ENCODE assay signal across 1 cellular context in the genomic region with DNA sequence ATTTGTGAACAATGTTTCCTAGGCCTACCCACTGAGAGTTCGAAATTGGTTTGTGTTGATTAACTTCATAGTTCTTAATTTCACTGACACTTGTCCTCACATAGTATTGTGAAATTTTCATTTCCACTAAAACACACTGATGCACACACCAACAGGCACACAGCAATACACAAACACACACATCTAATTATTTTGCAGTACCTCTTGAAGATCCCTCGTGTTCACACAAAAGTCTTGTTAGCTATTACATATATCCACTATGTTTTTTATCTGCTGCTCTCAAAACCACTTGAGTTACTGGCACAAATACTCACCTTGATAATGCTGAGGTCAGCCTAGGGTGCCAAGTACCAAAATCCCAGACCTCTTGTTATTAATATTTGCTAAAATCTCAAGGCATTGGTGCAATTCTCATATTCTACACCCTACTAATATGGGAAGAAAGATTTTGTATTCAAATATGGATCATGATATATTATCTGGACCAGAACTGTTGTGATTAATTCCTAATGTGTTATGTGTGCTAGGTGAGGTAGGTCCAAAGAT.
A peak's percentile ranks its signal among the peaks of the same experiment; 100 is the strongest.
TF ChIP-seq lines count a peak whose summit lies in the region.

No MANE protein-coding gene starts in this region.

TF ChIP-seq in WTC11, 78 proteins besides CTCF, POLR2A, EP300 and RAD21 (continued from another document):
- TF ChIP-seq, protein P1, sequence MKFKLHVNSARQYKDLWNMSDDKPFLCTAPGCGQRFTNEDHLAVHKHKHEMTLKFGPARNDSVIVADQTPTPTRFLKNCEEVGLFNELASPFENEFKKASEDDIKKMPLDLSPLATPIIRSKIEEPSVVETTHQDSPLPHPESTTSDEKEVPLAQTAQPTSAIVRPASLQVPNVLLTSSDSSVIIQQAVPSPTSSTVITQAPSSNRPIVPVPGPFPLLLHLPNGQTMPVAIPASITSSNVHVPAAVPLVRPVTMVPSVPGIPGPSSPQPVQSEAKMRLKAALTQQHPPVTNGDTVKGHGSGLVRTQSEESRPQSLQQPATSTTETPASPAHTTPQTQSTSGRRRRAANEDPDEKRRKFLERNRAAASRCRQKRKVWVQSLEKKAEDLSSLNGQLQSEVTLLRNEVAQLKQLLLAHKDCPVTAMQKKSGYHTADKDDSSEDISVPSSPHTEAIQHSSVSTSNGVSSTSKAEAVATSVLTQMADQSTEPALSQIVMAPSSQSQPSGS (CRISPR knock-in tag; IDR thresholded peaks at IDR 0.05; ENCODE audit: borderline replicate concordance, low read depth), result no peak
- TF ChIP-seq ZNF671 (CRISPR knock-in tag; IDR thresholded peaks at IDR 0.05) (no peak; the same call in 1 of the 2 replicates), NFYB (CRISPR knock-in tag; conservative IDR thresholded peaks at IDR 0.05; ENCODE audit: low read depth) (no peak), JUN (CRISPR knock-in tag; IDR thresholded peaks at IDR 0.05) (no peak), FOXP4 (CRISPR knock-in tag; IDR thresholded peaks at IDR 0.05) (no peak), ATF6 (CRISPR knock-in tag; IDR thresholded peaks at IDR 0.05) (no peak), PRRX2 (CRISPR knock-in tag; IDR thresholded peaks at IDR 0.05) (peak; percentile 35; the same call in 1 of the 2 replicates), SP1 (CRISPR knock-in tag; conservative IDR thresholded peaks at IDR 0.05) (no peak), CBFB (CRISPR knock-in tag; IDR thresholded peaks at IDR 0.05; ENCODE audit: low read depth) (no peak), ZNF425 (CRISPR knock-in tag; conservative IDR thresholded peaks at IDR 0.05) (0 out of 2 replicates have a peak, but pooled peaks have one; percentile 59), ZNF317 (CRISPR knock-in tag; IDR thresholded peaks at IDR 0.05; ENCODE audit: borderline replicate concordance, low read depth) (no peak), MXD4 (CRISPR knock-in tag; IDR thresholded peaks at IDR 0.05; ENCODE audit: borderline replicate concordance) (no peak), SMAD4 (CRISPR knock-in tag; IDR thresholded peaks at IDR 0.05) (no peak), KAT7 (CRISPR knock-in tag; IDR thresholded peaks at IDR 0.05; ENCODE audit: borderline replicate concordance) (no peak), TP53 (CRISPR knock-in tag; IDR thresholded peaks at IDR 0.05) (no peak), TEAD1 (CRISPR knock-in tag; IDR thresholded peaks at IDR 0.05) (no peak), GABPB1 (CRISPR knock-in tag; IDR thresholded peaks at IDR 0.05) (no peak), JAZF1 (CRISPR knock-in tag; IDR thresholded peaks at IDR 0.05) (peak; percentile 57; the same call in 1 of the 2 replicates), ZSCAN18 (CRISPR knock-in tag; IDR thresholded peaks at IDR 0.05) (no peak), E2F4 (CRISPR knock-in tag; IDR thresholded peaks at IDR 0.05; ENCODE audit: borderline replicate concordance, low read depth) (no peak), GTF2I (CRISPR knock-in tag; conservative IDR thresholded peaks at IDR 0.05) (no peak), ARID4B (CRISPR knock-in tag; IDR thresholded peaks at IDR 0.05; ENCODE audit: borderline replicate concordance) (no peak), NFATC4 (CRISPR knock-in tag; IDR thresholded peaks at IDR 0.05) (0 out of 2 replicates have a peak, but pooled peaks have one; percentile 15)
- TF ChIP-seq, protein P2, sequence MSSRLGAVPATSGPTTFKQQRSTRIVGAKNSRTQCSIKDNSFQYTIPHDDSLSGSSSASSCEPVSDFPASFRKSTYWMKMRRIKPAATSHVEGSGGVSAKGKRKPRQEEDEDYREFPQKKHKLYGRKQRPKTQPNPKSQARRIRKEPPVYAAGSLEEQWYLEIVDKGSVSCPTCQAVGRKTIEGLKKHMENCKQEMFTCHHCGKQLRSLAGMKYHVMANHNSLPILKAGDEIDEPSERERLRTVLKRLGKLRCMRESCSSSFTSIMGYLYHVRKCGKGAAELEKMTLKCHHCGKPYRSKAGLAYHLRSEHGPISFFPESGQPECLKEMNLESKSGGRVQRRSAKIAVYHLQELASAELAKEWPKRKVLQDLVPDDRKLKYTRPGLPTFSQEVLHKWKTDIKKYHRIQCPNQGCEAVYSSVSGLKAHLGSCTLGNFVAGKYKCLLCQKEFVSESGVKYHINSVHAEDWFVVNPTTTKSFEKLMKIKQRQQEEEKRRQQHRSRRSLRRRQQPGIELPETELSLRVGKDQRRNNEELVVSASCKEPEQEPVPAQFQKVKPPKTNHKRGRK (CRISPR knock-in tag; IDR thresholded peaks at IDR 0.05; ENCODE audit: borderline replicate concordance), result no peak
- TF ChIP-seq, protein P3, sequence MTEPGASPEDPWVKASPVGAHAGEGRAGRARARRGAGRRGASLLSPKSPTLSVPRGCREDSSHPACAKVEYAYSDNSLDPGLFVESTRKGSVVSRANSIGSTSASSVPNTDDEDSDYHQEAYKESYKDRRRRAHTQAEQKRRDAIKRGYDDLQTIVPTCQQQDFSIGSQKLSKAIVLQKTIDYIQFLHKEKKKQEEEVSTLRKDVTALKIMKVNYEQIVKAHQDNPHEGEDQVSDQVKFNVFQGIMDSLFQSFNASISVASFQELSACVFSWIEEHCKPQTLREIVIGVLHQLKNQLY (CRISPR knock-in tag; IDR thresholded peaks at IDR 0.05), result no peak
- TF ChIP-seq, protein P4, sequence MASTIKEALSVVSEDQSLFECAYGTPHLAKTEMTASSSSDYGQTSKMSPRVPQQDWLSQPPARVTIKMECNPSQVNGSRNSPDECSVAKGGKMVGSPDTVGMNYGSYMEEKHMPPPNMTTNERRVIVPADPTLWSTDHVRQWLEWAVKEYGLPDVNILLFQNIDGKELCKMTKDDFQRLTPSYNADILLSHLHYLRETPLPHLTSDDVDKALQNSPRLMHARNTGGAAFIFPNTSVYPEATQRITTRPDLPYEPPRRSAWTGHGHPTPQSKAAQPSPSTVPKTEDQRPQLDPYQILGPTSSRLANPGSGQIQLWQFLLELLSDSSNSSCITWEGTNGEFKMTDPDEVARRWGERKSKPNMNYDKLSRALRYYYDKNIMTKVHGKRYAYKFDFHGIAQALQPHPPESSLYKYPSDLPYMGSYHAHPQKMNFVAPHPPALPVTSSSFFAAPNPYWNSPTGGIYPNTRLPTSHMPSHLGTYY (CRISPR knock-in tag; IDR thresholded peaks at IDR 0.05), result peak; percentile 77; the same call in 1 of the 2 replicates
- TF ChIP-seq, protein P5, sequence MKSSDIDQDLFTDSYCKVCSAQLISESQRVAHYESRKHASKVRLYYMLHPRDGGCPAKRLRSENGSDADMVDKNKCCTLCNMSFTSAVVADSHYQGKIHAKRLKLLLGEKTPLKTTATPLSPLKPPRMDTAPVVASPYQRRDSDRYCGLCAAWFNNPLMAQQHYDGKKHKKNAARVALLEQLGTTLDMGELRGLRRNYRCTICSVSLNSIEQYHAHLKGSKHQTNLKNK (CRISPR knock-in tag; IDR thresholded peaks at IDR 0.05), result peak; percentile 52; the same call in 1 of the 2 replicates
